21 cellular contexts compared by ENCODE assay signal in genomic region chr22:45750626-45751025, GRCh38.
DNase-seq lines count a peak whose midpoint lies in the region; ATAC-seq, FAIRE-seq and TF ChIP-seq lines count a peak whose summit lies in the region.
"Had no signal": no experiment of that assay in that cellular context is flagged by ENCODE, and none has a peak within 500 bp of the region (broad histone marks: within the 10 kb centered on the region; RNA-seq: fewer than 3 reads in every experiment).

No MANE protein-coding gene starts in this region.

- peak; percentile 29 for FAIRE-seq in A204.1 (lab: Jason Lieb, UNC)
- FAIRE-seq: A549, G401.6, GM12892, H1 had no signal

- H3K79me2 ChIP-seq in OCI-LY1 (ENCODE audit: insufficient read depth, low read length) = no peaks in the 10 kb centered on the region; the same call in 1 of the 2 replicates

- peak; percentile 69 for DNase-seq in fibroblast of villous mesenchyme (ENCODE audit: low read depth)
- no peak for DNase-seq in stimulated activated naive B cell treated with anti-CD40 and anti-IgM and Interleukin-4, amounts not matched to agents 10 μg/mL and 1 μg/mL and 100 μg/mL, for 72 hours
- no peak for DNase-seq in NK-92 treated with Interleukin-12 subunit alpha and Interleukin-12 subunit beta, amount 100 ng/mL, for 24 hours (lab: John Stamatoyannopoulos, UW)
- no peak for DNase-seq in stimulated activated effector memory CD8-positive, alpha-beta T cell treated with anti-CD3 and anti-CD28 coated beads, Interleukin-12 subunit alpha, Interleukin-12 subunit beta, amount 100 ng/mL, for 72 hours (ENCODE audit: low spot score in 2 of 2)
- DNase-seq in epidermal melanocyte (ENCODE audit: insufficient read length, low spot score) = no peak
- DNase-seq: C1 segment of cervical spinal cord; Calu3; CD4-positive, alpha-beta memory T cell; COR-L47; DMS53; DMS79 treated with DMSO at 0.1 percent for 48 hours; GM23248; H7; HCEC 1CT had no signal

- H3K9ac ChIP-seq in OCI-LY1 (ENCODE audit: low read length) = no peak overlapping the region
- H3K9ac ChIP-seq: GM23248 had no signal

- H3K36me3 ChIP-seq in OCI-LY1 (ENCODE audit: insufficient read depth, low read length) = peaks cover 43% of the 10 kb centered on the region

- H3F3A ChIP-seq in OCI-LY1 (ENCODE audit: insufficient read depth, low read length) = peaks cover 5% of the 10 kb centered on the region; the same call in 1 of the 2 replicates

- H3K36me3 Mint-ChIP-seq in stimulated activated naive B cell treated with anti-CD40 and anti-IgM and Interleukin-4, amounts not matched to agents 10 μg/mL and 1 μg/mL and 100 μg/mL, for 72 hours = peaks cover 20 to 52% of the 10 kb centered on the region in 2 donors
- peaks cover 46% of the 10 kb centered on the region for H3K36me3 Mint-ChIP-seq in stimulated activated effector memory CD8-positive, alpha-beta T cell treated with anti-CD3 and anti-CD28 coated beads, Interleukin-12 subunit alpha, Interleukin-12 subunit beta, amount 100 ng/mL, for 72 hours

- no peak for TF ChIP-seq CTCF in OCI-LY1 (IDR thresholded peaks at IDR 0.05; ENCODE audit: low read length)
- no peak for TF ChIP-seq CTCF in fibroblast of villous mesenchyme (IDR thresholded peaks at IDR 0.05; ENCODE audit: insufficient read depth, low read depth, low read length)

- no peaks in the 10 kb centered on the region for H3K27me3 ChIP-seq in OCI-LY1 (ENCODE audit: insufficient read depth, low read length)

- peak overlapping the region; percentile 94 for H3K27ac ChIP-seq in OCI-LY1 (ENCODE audit: low read depth, low read length, poor library complexity, severe bottlenecking)
- H3K27ac ChIP-seq: 22Rv1, GM23248 had no signal

- no peaks in the 10 kb centered on the region for H3K9me3 ChIP-seq in OCI-LY1 (ENCODE audit: low read length)
- H3K9me3 ChIP-seq: A549 had no signal

- H3K4me1 ChIP-seq in OCI-LY1 (ENCODE audit: insufficient read depth, low read length, severe bottlenecking) = peaks cover 74% of the 10 kb centered on the region

- peak overlapping the region; percentile 16 for H3K27ac Mint-ChIP-seq in stimulated activated naive B cell treated with anti-CD40 and anti-IgM and Interleukin-4, amounts not matched to agents 10 μg/mL and 1 μg/mL and 100 μg/mL, for 72 hours
- H3K27ac Mint-ChIP-seq in stimulated activated effector memory CD8-positive, alpha-beta T cell treated with anti-CD3 and anti-CD28 coated beads, Interleukin-12 subunit alpha, Interleukin-12 subunit beta, amount 100 ng/mL, for 72 hours = no peak overlapping the region

- H3K4me3 Mint-ChIP-seq in stimulated activated naive B cell treated with anti-CD40 and anti-IgM and Interleukin-4, amounts not matched to agents 10 μg/mL and 1 μg/mL and 100 μg/mL, for 72 hours = no peak overlapping the region
- H3K4me3 Mint-ChIP-seq in stimulated activated effector memory CD8-positive, alpha-beta T cell treated with anti-CD3 and anti-CD28 coated beads, Interleukin-12 subunit alpha, Interleukin-12 subunit beta, amount 100 ng/mL, for 72 hours = no peak overlapping the region
- H3K4me3 Mint-ChIP-seq: CD4-positive, alpha-beta memory T cell had no signal

- no peaks in the 10 kb centered on the region for H3K9me2 ChIP-seq in OCI-LY1 (ENCODE audit: low read depth, low read length)

- no peaks in the 10 kb centered on the region for H3K27me3 Mint-ChIP-seq in stimulated activated naive B cell treated with anti-CD40 and anti-IgM and Interleukin-4, amounts not matched to agents 10 μg/mL and 1 μg/mL and 100 μg/mL, for 72 hours
- H3K27me3 Mint-ChIP-seq: CD4-positive, alpha-beta memory T cell had no signal

- H3K4me3 ChIP-seq in OCI-LY1 (ENCODE audit: low read depth, low read length, poor library complexity, severe bottlenecking) (no peak overlapping the region), fibroblast of villous mesenchyme (ENCODE audit: low read depth, low read length) (no peak overlapping the region)
- H3K4me3 ChIP-seq: A549, GM23248 had no signal

- peaks cover 6 to 8% of the 10 kb centered on the region in 2 donors for H3K4me1 Mint-ChIP-seq in stimulated activated naive B cell treated with anti-CD40 and anti-IgM and Interleukin-4, amounts not matched to agents 10 μg/mL and 1 μg/mL and 100 μg/mL, for 72 hours
- peaks cover 12% of the 10 kb centered on the region for H3K4me1 Mint-ChIP-seq in stimulated activated effector memory CD8-positive, alpha-beta T cell treated with anti-CD3 and anti-CD28 coated beads, Interleukin-12 subunit alpha, Interleukin-12 subunit beta, amount 100 ng/mL, for 72 hours

- no peak for ATAC-seq in stimulated activated naive B cell treated with anti-CD40 and anti-IgM and Interleukin-4, amounts not matched to agents 10 μg/mL and 1 μg/mL and 100 μg/mL, for 72 hours (replicated peaks)
- ATAC-seq in stimulated activated effector memory CD8-positive, alpha-beta T cell treated with anti-CD3 and anti-CD28 coated beads, Interleukin-12 subunit alpha, Interleukin-12 subunit beta, amount 100 ng/mL, for 72 hours = no peak
- ATAC-seq: A549 had no signal

- no peaks in the 10 kb centered on the region for H4K20me1 ChIP-seq in OCI-LY1 (ENCODE audit: insufficient read depth, low read length)

- H3K4me2 ChIP-seq in OCI-LY1 (ENCODE audit: low read length) = no peak overlapping the region
- H3K4me2 ChIP-seq: A549 had no signal

- H3K9me3 Mint-ChIP-seq in stimulated activated naive B cell treated with anti-CD40 and anti-IgM and Interleukin-4, amounts not matched to agents 10 μg/mL and 1 μg/mL and 100 μg/mL, for 72 hours = no peaks in the 10 kb centered on the region
- H3K9me3 Mint-ChIP-seq in stimulated activated effector memory CD8-positive, alpha-beta T cell treated with anti-CD3 and anti-CD28 coated beads, Interleukin-12 subunit alpha, Interleukin-12 subunit beta, amount 100 ng/mL, for 72 hours = no peaks in the 10 kb centered on the region
- H3K9me3 Mint-ChIP-seq: CD4-positive, alpha-beta memory T cell had no signal

- H2AFZ ChIP-seq in OCI-LY1 (ENCODE audit: low read length) = no peak overlapping the region
- H2AFZ ChIP-seq: GM23248 had no signal
